18 cellular contexts compared by ENCODE assay signal in the genomic region with DNA sequence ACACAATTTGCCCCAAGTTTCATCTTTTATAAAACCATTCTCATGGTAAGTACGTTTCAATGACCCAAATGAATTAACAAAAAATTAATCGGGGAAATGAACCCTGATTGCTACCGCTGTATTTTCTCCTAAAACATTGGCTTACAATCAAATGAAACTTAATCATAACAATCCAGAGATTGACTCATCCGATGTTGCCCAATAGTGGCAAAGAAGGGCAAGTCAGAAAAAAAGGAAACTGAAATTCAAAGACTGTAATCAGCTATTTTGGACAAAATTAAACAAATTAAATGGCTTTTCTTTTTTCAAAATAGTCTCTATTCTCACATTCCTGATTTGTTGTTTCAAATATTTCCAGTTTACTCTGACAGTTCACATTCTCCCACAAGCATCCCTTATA. TPM values are rescaled to one million over a fixed set of nuclear protein-coding genes. Genes with fewer than 3 reads are reported as not detected.
DNase-seq lines count a peak whose midpoint lies in the region; ATAC-seq, FAIRE-seq and TF ChIP-seq lines count a peak whose summit lies in the region.
"Had no signal": no experiment of that assay in that cellular context is flagged by ENCODE, and none has a peak within 500 bp of the region (broad histone marks: within the 10 kb centered on the region; RNA-seq: fewer than 3 reads in every experiment).

No MANE protein-coding gene starts in this region.

- H3K79me2 ChIP-seq in GM23248 (ENCODE audit: insufficient read depth), result no peaks in the 10 kb centered on the region
- no peaks in the 10 kb centered on the region for H3K79me2 ChIP-seq in osteoblast (ENCODE audit: insufficient read depth, low read length)
- H3K79me2 ChIP-seq: hepatocyte had no signal

- H3K4me3 ChIP-seq in GM23248, result peak overlapping the region; percentile 32; the same call in 1 of the 2 replicates
- H3K4me3 ChIP-seq in osteoblast (ENCODE audit: insufficient read depth, low read length), result no peak overlapping the region
- H3K4me3 ChIP-seq: hepatocyte, SJCRH30 had no signal

- no peak for FAIRE-seq in HTR-8/SVneo (lab: Jason Lieb, UNC)

- no peak overlapping the region for H2AFZ ChIP-seq in GM23248
- no peak overlapping the region for H2AFZ ChIP-seq in osteoblast (ENCODE audit: low read length)
- H2AFZ ChIP-seq: hepatocyte had no signal

- no peaks in the 10 kb centered on the region for H3K9me2 ChIP-seq in GM23248 (ENCODE audit: insufficient read depth)

- POLR2A ChIA-PET in RWPE1 (lab: Yijun Ruan, JAX; ENCODE audit: low non-redundant PET), result no interaction called here

- in situ Hi-C loops in GM23248 (cut with MboI), result no loop called here

- no peaks in the 10 kb centered on the region for H3K9me3 Mint-ChIP-seq in dendritic cell treated with granulocyte-macrophage colony-stimulating factor and Interleukin-4, amounts not matched to agents 40 ng/mL and 50 ng/mL, for 4 days

- peaks cover 40% of the 10 kb centered on the region for H3K4me1 Mint-ChIP-seq in dendritic cell treated with granulocyte-macrophage colony-stimulating factor and Interleukin-4, amounts not matched to agents 40 ng/mL and 50 ng/mL, for 4 days (ENCODE audit: low read depth)

- H3K4me2 ChIP-seq in GM23248 (ENCODE audit: unreplicated experiment), result peak overlapping the region; percentile 71
- peak overlapping the region; percentile 41 for H3K4me2 ChIP-seq in osteoblast (ENCODE audit: insufficient read depth, low read length)
- H3K4me2 ChIP-seq: hepatocyte had no signal

- no peaks in the 10 kb centered on the region for H3K27me3 Mint-ChIP-seq in dendritic cell treated with granulocyte-macrophage colony-stimulating factor and Interleukin-4, amounts not matched to agents 40 ng/mL and 50 ng/mL, for 4 days

- intact Hi-C loops in dendritic cell treated with granulocyte-macrophage colony-stimulating factor and Interleukin-4, amounts not matched to agents 40 ng/mL and 50 ng/mL, for 4 days (cut with micrococcal nuclease), result no loop called here

- H3K9me3 ChIP-seq in GM23248 (ENCODE audit: low read depth) (no peaks in the 10 kb centered on the region), osteoblast (ENCODE audit: low read depth, low read length) (no peaks in the 10 kb centered on the region)
- H3K9me3 ChIP-seq: SJCRH30 had no signal

- H4K20me1 ChIP-seq in GM23248 (ENCODE audit: insufficient read depth), result no peaks in the 10 kb centered on the region
- no peaks in the 10 kb centered on the region for H4K20me1 ChIP-seq in osteoblast (ENCODE audit: insufficient read depth, low read length)

- H3K4me1 ChIP-seq in GM23248 (ENCODE audit: insufficient read depth) (peaks cover 29% of the 10 kb centered on the region), osteoblast (ENCODE audit: insufficient read depth, low read length) (peaks cover 17% of the 10 kb centered on the region)
- H3K4me1 ChIP-seq: SJCRH30 had no signal

- no peak overlapping the region for H3K9ac ChIP-seq in GM23248

- H3F3A ChIP-seq in GM23248 (ENCODE audit: insufficient read depth), result peaks cover 19% of the 10 kb centered on the region

- DNase-seq in GM23248, result peak; percentile 88
- peak; percentile 58 for DNase-seq in RWPE1 (ENCODE audit: low spot score)
- peak; percentile 68 for DNase-seq in osteoblast (ENCODE audit: insufficient read length, low spot score, missing footprints)
- DNase-seq in NCI-H187 treated with DMSO at 0.1 percent for 48 hours (lab: John Stamatoyannopoulos, UW), result no peak
- DNase-seq in SW480 (ENCODE audit: low spot score), result no peak
- no peak for DNase-seq in HTR-8/SVneo (ENCODE audit: insufficient read length, low spot score)
- DNase-seq: activated CD4-positive, CD25-positive, alpha-beta regulatory T cell treated with anti-CD3 and anti-CD28 coated beads, Interleukin-2, amount 50 U/mL, for 72 hours; activated T-cell treated with anti-CD3 and anti-CD28 coated beads for 4 hours; anterior cingulate cortex; effector CD8-positive, alpha-beta T cell; KG1; NCI-H2081; NCI-H774; SJCRH30 had no signal

- H3K27ac Mint-ChIP-seq in dendritic cell treated with granulocyte-macrophage colony-stimulating factor and Interleukin-4, amounts not matched to agents 40 ng/mL and 50 ng/mL, for 4 days, result peak overlapping the region; percentile 54

- TF ChIP-seq CTCF in RWPE1 (conservative IDR thresholded peaks at IDR 0.05; ENCODE audit: low read depth) (no peak), osteoblast (IDR thresholded peaks at IDR 0.05; ENCODE audit: extremely low read depth, low read depth, low read length) (no peak)

- ATAC-seq in HG03342 (IDR thresholded peaks at IDR 0.05; ENCODE audit: unreplicated experiment), result no peak

- CTCF ChIA-PET in RWPE1 (lab: Yijun Ruan, JAX), result no interaction called here

- H3K27me3 ChIP-seq in GM23248 (replicated peaks; ENCODE audit: insufficient read depth), result no peaks in the 10 kb centered on the region
- no peaks in the 10 kb centered on the region for H3K27me3 ChIP-seq in osteoblast (ENCODE audit: insufficient read depth, low read length)
- H3K27me3 ChIP-seq: hepatocyte, SJCRH30 had no signal

- H3K4me3 Mint-ChIP-seq in dendritic cell treated with granulocyte-macrophage colony-stimulating factor and Interleukin-4, amounts not matched to agents 40 ng/mL and 50 ng/mL, for 4 days, result no peak overlapping the region

- H3K36me3 Mint-ChIP-seq in dendritic cell treated with granulocyte-macrophage colony-stimulating factor and Interleukin-4, amounts not matched to agents 40 ng/mL and 50 ng/mL, for 4 days (ENCODE audit: low read depth), result no peaks in the 10 kb centered on the region

- H3K27ac ChIP-seq in GM23248, result peak overlapping the region; percentile 30
- H3K27ac ChIP-seq in RWPE1, result peak overlapping the region; percentile 87
- no peak overlapping the region for H3K27ac ChIP-seq in osteoblast (ENCODE audit: low read depth, low read length)
- H3K27ac ChIP-seq: hepatocyte, SJCRH30 had no signal

- 2 to 4% methylated on average over 4 of the region's 4 CpGs for WGBS in GM23248 (ENCODE audit: low coverage in 1 of 2, low lambda C conversion rate in 2 of 2, missing lambda C conversion rate in 2 of 2), 2 experiments

- H3K36me3 ChIP-seq in GM23248 (ENCODE audit: low read depth), result no peaks in the 10 kb centered on the region
- no peaks in the 10 kb centered on the region for H3K36me3 ChIP-seq in osteoblast (ENCODE audit: insufficient read depth, low read length)
- H3K36me3 ChIP-seq: SJCRH30 had no signal

RNA-seq across cellular contexts. Expression of a gene that starts 3.9 kb away (rescaled TPM):
- total RNA-seq in GM23248 (2014; rRNA removed; shearing (Covaris generic)), result not detected in 2 replicates
- not detected in 2 replicates for polyA plus RNA-seq in GM23248 (2016; fragmentation: Nextera tagmentation; extraction: Ambion mirVana)
- not detected in 2 replicates for total RNA-seq in osteoblast
- total RNA-seq: hepatocyte, SJCRH30 had no signal
- polyA plus RNA-seq: hepatocyte, liver had no signal

RNA-seq across cellular contexts. Expression of a gene that starts 47.4 kb away (rescaled TPM):
- total RNA-seq in GM23248 (2014; rRNA removed; shearing (Covaris generic)), result 32.4 and 35.9 TPM in 2 replicates
- 35.3 and 36.4 TPM in 2 replicates for polyA plus RNA-seq in GM23248 (2016; fragmentation: Nextera tagmentation; extraction: Ambion mirVana)
- 42.0 and 45.1 TPM in 2 replicates for total RNA-seq in osteoblast

RNA-seq across cellular contexts. Expression of a gene that starts 58.3 kb away (rescaled TPM):
- 26.4 and 30.4 TPM in 2 replicates for total RNA-seq in GM23248 (2014; rRNA removed; shearing (Covaris generic))
- polyA plus RNA-seq in GM23248 (2016; fragmentation: Nextera tagmentation; extraction: Ambion mirVana), result 4.0 and 4.5 TPM in 2 replicates
- 29.0 and 56.0 TPM in 2 replicates for total RNA-seq in osteoblast

Comparison
In these comparisons a context has a peak if more than half of its experiments do, and no peak if none do; other contexts are left out.
1. DNase-seq: peak in GM23248 (single experiment), RWPE1 (single experiment) and osteoblast (single experiment); none in NCI-H187 treated with DMSO at 0.1 percent for 48 hours (single experiment), SW480 (single experiment) and HTR-8/SVneo (single experiment).